ENCODE assay signal across 1 cellular context in genomic region chr2:202025816-202026215, GRCh38.
TF ChIP-seq lines count a peak whose summit lies in the region.

No MANE protein-coding gene starts in this region.

TF ChIP-seq in GM23338, 12 proteins besides CTCF, POLR2A, EP300 and RAD21 (continued from another document):
- TF ChIP-seq ZNF462 (CRISPR knock-in tag; IDR thresholded peaks at IDR 0.05) (no peak), POLR2AphosphoS5 (IDR thresholded peaks at IDR 0.05; ENCODE audit: low read depth) (no peak), ZNF114 (CRISPR knock-in tag; IDR thresholded peaks at IDR 0.05) (no peak), EZH2 (IDR thresholded peaks at IDR 0.05; ENCODE audit: low read depth, unreplicated experiment) (no peak), JUNB (IDR thresholded peaks at IDR 0.05; ENCODE audit: unreplicated experiment) (no peak)
